ENCODE assay signal across 8 cellular contexts in the genomic region with DNA sequence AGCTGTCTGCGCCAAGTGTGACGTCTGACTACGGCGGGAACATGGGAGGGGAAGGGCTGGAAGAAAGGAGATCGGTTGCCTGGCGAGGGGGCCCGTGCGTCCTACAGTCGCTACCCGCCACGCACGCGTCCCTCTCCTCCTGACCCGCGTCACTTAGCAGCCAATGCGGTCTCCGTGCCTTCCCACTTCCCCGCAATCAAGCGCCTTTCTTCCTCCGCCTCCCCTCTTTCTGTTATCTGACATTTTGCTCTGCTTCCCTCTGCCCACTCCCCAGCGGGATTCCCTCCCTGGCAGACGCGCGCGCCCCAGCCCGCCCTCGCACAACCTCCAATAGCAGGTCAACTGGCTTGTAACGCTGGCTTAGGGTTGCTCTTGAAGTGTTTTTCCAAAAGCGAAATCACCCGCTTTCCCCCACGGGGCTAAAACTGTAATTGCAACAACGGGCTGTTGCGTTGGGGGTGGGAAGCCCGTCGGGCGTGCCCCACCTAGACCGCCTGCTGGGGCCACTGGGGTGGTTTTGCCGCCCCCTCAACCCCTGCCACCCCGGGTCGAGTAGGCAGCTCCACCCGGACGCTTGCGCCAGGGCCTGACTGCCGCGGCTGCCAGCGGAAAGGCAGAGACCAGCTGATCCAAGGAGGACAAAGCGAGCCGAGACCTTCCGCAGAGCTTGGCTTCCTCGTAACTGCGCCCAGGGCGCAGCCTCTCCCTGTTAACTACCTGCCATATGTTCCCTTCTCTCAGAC. TPM values are rescaled to one million over a fixed set of nuclear protein-coding genes. Genes with fewer than 3 reads are reported as not detected.
A peak's percentile ranks its signal among the peaks of the same experiment; 100 is the strongest.
DNase-seq lines count a peak whose midpoint lies in the region; FAIRE-seq and TF ChIP-seq lines count a peak whose summit lies in the region.

No MANE protein-coding gene starts in this region.

- H3K4me3 ChIP-seq in H7 (ENCODE audit: insufficient read depth, low read depth, low read length), result peak overlapping the region; percentile 74
- peak overlapping the region; percentile 90 for H3K4me3 ChIP-seq in Loucy (ENCODE audit: low read length, poor library complexity, severe bottlenecking)
- H3K4me3 ChIP-seq in SJSA1, result peak overlapping the region; percentile 55
- peak overlapping the region; percentile 44 to 84 (median 79) for H3K4me3 ChIP-seq in keratinocyte (ENCODE audit: control insufficient read depth in 2 of 3, extremely low read depth in 1 of 3, insufficient read depth in 2 of 3, low read depth in 1 of 3, low read length in 3 of 3)
- peak overlapping the region; percentile 54 to 90 (median 74) for H3K4me3 ChIP-seq in spleen

- peak overlapping the region; percentile 88 for H2AFZ ChIP-seq in Loucy (ENCODE audit: low read length)
- H2AFZ ChIP-seq in keratinocyte (ENCODE audit: control insufficient read depth, low read length), result peak overlapping the region; percentile 96

- H3K4me2 ChIP-seq in Loucy (ENCODE audit: low read depth, low read length, poor library complexity, severe bottlenecking) (peak overlapping the region; percentile 78), keratinocyte (ENCODE audit: control insufficient read depth, extremely low read depth, insufficient read depth, low read depth, low read length) (peak overlapping the region; percentile 86)

- H3K36me3 ChIP-seq in H7 (replicated peaks; ENCODE audit: control insufficient read depth, insufficient read depth, low read length) (no peaks in the 10 kb centered on the region), Loucy (ENCODE audit: insufficient read depth, low read length) (no peaks in the 10 kb centered on the region), SJSA1 (no peaks in the 10 kb centered on the region), keratinocyte (ENCODE audit: control insufficient read depth in 2 of 2, extremely low read depth in 1 of 2, insufficient read depth in 2 of 2, low read length in 2 of 2) (no peaks in the 10 kb centered on the region), spleen (no peaks in the 10 kb centered on the region)

- no peaks in the 10 kb centered on the region for H3F3A ChIP-seq in Loucy (ENCODE audit: low read depth)

- H3K9me1 ChIP-seq in keratinocyte (ENCODE audit: control insufficient read depth, extremely low read depth, insufficient read depth, low read length), result no peaks in the 10 kb centered on the region

- H3K27me3 Mint-ChIP-seq in activated CD4-positive, alpha-beta T cell treated with anti-CD3 and anti-CD28 coated beads, Interleukin-2, amount 10 ng/mL, durations not matched to agents 24 days and 14 days, result peaks cover 45% of the 10 kb centered on the region

- peak overlapping the region; percentile 80 for H3K27ac Mint-ChIP-seq in activated CD4-positive, alpha-beta T cell treated with anti-CD3 and anti-CD28 coated beads, Interleukin-2, amount 10 ng/mL, durations not matched to agents 24 days and 14 days

- H3K79me2 ChIP-seq in Loucy (ENCODE audit: insufficient read depth, low read length) (peaks cover 21% of the 10 kb centered on the region), keratinocyte (ENCODE audit: control insufficient read depth, insufficient read depth, low read length) (no peaks in the 10 kb centered on the region)

- H4K20me1 ChIP-seq in Loucy (ENCODE audit: insufficient read depth, low read length, poor library complexity, severe bottlenecking), result no peaks in the 10 kb centered on the region
- H4K20me1 ChIP-seq in keratinocyte (ENCODE audit: control insufficient read depth, extremely low read depth, insufficient read depth, low read length), result no peaks in the 10 kb centered on the region

- intact Hi-C loops in activated CD4-positive, alpha-beta T cell treated with anti-CD3 and anti-CD28 coated beads, Interleukin-2, amount 10 ng/mL, durations not matched to agents 24 days and 14 days (cut with micrococcal nuclease), result loop anchor here (1.0 to 5.0 kb wide), 5 partner anchors 9 to 1295 kb away; partner anchors contain the start of gene E2F3
- intact Hi-C loops in spleen (cut with DNase I; ENCODE audit: low total_unique reads), result loop anchor here (5.0 kb wide), 1 partner anchor 1025 kb away; no protein-coding TSS in a partner anchor

- H3K27ac ChIP-seq in SJSA1 (peak overlapping the region; percentile 64), keratinocyte (ENCODE audit: control insufficient read depth, insufficient read depth, low read length) (peak overlapping the region; percentile 84), spleen (peak overlapping the region in 6 of 8 donors; percentile 62 to 71 (median 68))

- H3K9ac ChIP-seq in Loucy (ENCODE audit: low read depth, low read length, poor library complexity, severe bottlenecking) (peak overlapping the region; percentile 93), keratinocyte (ENCODE audit: control insufficient read depth, extremely low read depth, insufficient read depth, low read length) (peak overlapping the region; percentile 84)

- H3K9me3 ChIP-seq in Loucy (ENCODE audit: insufficient read depth, low read depth, low read length), result no peaks in the 10 kb centered on the region
- no peaks in the 10 kb centered on the region for H3K9me3 ChIP-seq in SJSA1 (replicated peaks)
- no peaks in the 10 kb centered on the region for H3K9me3 ChIP-seq in keratinocyte (ENCODE audit: control insufficient read depth, low read depth, low read length)
- peaks cover 0 to 8% (median 4%) of the 10 kb centered on the region in 8 donors for H3K9me3 ChIP-seq in spleen

- H3K4me1 ChIP-seq in Loucy (ENCODE audit: insufficient read depth, low read length, poor library complexity, severe bottlenecking) (peaks cover 12% of the 10 kb centered on the region), SJSA1 (replicated peaks) (peaks cover 5% of the 10 kb centered on the region), keratinocyte (ENCODE audit: control insufficient read depth, extremely low read depth, insufficient read depth, low read length) (peaks cover 11% of the 10 kb centered on the region), spleen (peaks cover 6 to 35% (median 26%) of the 10 kb centered on the region in 6 donors)

- H3K4me3 Mint-ChIP-seq in activated CD4-positive, alpha-beta T cell treated with anti-CD3 and anti-CD28 coated beads, Interleukin-2, amount 10 ng/mL, durations not matched to agents 24 days and 14 days, result peak overlapping the region; percentile 95

- H3K9me2 ChIP-seq in Loucy (replicated peaks; ENCODE audit: low read depth, low read length), result no peaks in the 10 kb centered on the region

- H3K27me3 ChIP-seq in H7 (ENCODE audit: control insufficient read depth, insufficient read depth, low read length) (peaks cover 10% of the 10 kb centered on the region), Loucy (ENCODE audit: insufficient read depth, low read length, poor library complexity, severe bottlenecking) (no peaks in the 10 kb centered on the region), SJSA1 (replicated peaks) (no peaks in the 10 kb centered on the region), keratinocyte (ENCODE audit: control insufficient read depth, extremely low read depth, insufficient read depth, low read length) (no peaks in the 10 kb centered on the region), spleen (replicated peaks in 1 of 7) (peaks cover 0 to 32% (median 10%) of the 10 kb centered on the region in 7 donors)

- H3K36me3 Mint-ChIP-seq in activated CD4-positive, alpha-beta T cell treated with anti-CD3 and anti-CD28 coated beads, Interleukin-2, amount 10 ng/mL, durations not matched to agents 24 days and 14 days (ENCODE audit: low read depth), result no peaks in the 10 kb centered on the region

- no peak for TF ChIP-seq POLR2A in spleen (IDR thresholded peaks at IDR 0.05)

- FAIRE-seq in keratinocyte (lab: Jason Lieb, UNC), result no peak

- dilution Hi-C loops in keratinocyte (cut with MboI; ENCODE audit: extremely low pct_ligation_motif_present, low sequenced_read_pairs), result no loop called here

- DNase-seq in activated CD4-positive, alpha-beta T cell treated with anti-CD3 and anti-CD28 coated beads, Interleukin-2, amount 10 ng/mL, durations not matched to agents 24 days and 14 days, result peak; percentile 77
- no peak for DNase-seq in activated CD4-positive, alpha-beta T cell treated with anti-CD3 and anti-CD28 coated beads for 4 hours
- DNase-seq in H7 (peak; percentile 82), SJSA1 (ENCODE audit: low read depth in 1 of 2, low spot score in 2 of 2) (peak; percentile 63 to 76), keratinocyte (ENCODE audit: low read depth, low spot score) (no peak), spleen (peak; percentile 85)
- peak; percentile 4 for DNase-seq in central memory CD4-positive, alpha-beta T cell

- peaks cover 3% of the 10 kb centered on the region for H3K9me3 Mint-ChIP-seq in activated CD4-positive, alpha-beta T cell treated with anti-CD3 and anti-CD28 coated beads, Interleukin-2, amount 10 ng/mL, durations not matched to agents 24 days and 14 days

- TF ChIP-seq CTCF in Loucy (conservative IDR thresholded peaks at IDR 0.05; ENCODE audit: low read length) (peak; percentile 26), keratinocyte (optimal IDR thresholded peaks at IDR 0.05 in 1 of 3, IDR thresholded peaks at IDR 0.05 in 1 of 3, conservative IDR thresholded peaks at IDR 0.05 in 1 of 3; ENCODE audit: extremely low read depth in 1 of 3, insufficient read depth in 2 of 3, low read length in 3 of 3) (peak in 1 of 3 experiments; percentile 22), spleen (IDR thresholded peaks at IDR 0.05 in 8 of 11, conservative IDR thresholded peaks at IDR 0.05 in 3 of 11) (peak in 1 of 11 experiments; percentile 19)

- 0 to 1% (median 0%) methylated on average over 40 to 52 of the region's 52 CpGs for WGBS in spleen, 5 donors

- H3K4me1 Mint-ChIP-seq in activated CD4-positive, alpha-beta T cell treated with anti-CD3 and anti-CD28 coated beads, Interleukin-2, amount 10 ng/mL, durations not matched to agents 24 days and 14 days, result peaks cover 11% of the 10 kb centered on the region

RNA-seq across cellular contexts. Expression of gene SOX4, which starts 6.2 kb away (rescaled TPM):
- total RNA-seq in activated CD4-positive, alpha-beta T cell treated with anti-CD3 and anti-CD28 coated beads, Interleukin-2, amount 10 ng/mL, durations not matched to agents 24 days and 14 days, result 0.79 and 0.95 TPM in 2 replicates
- 121 and 151 TPM in 2 replicates for total RNA-seq in H7 (2014; rRNA removed; shearing (Covaris generic))
- total RNA-seq in SJSA1 (2014; rRNA removed; shearing (Covaris generic)), result 32.3 and 34.1 TPM in 2 replicates
- polyA plus RNA-seq in keratinocyte, result 12.8 to 16.3 TPM (median 14.6 TPM) in 3 replicates
- polyA plus RNA-seq in keratinocyte (2011; ENCODE audit: low read depth), result 9.5 TPM
- 7.5 and 9.3 TPM in 2 replicates for polyA plus RNA-seq in keratinocyte (2011; cell fraction: cytosol; rRNA removed)
- 27.7 and 29.9 TPM in 2 replicates for polyA plus RNA-seq in keratinocyte (2011; cell fraction: nucleus; rRNA removed)
- 19.0 and 25.6 TPM in 2 replicates for polyA plus RNA-seq in keratinocyte (2012; ENCODE audit: low replicate concordance)
- polyA minus RNA-seq in keratinocyte, result 9.4 to 13.8 TPM (median 10.9 TPM) in 3 replicates
- polyA minus RNA-seq in keratinocyte (2011; cell fraction: cytosol; rRNA and poly(A)+ RNA removed), result 19.6 TPM
- 30.8 and 36.2 TPM in 2 replicates for polyA minus RNA-seq in keratinocyte (2011; cell fraction: nucleus; rRNA and poly(A)+ RNA removed)
- total RNA-seq in spleen, result 10 to 100 TPM in 1 of 7 donors, 1 to 10 TPM in 6; 4.9 to 11.1 (median 8.7) TPM
- 1 to 10 TPM; 5.1 to 6.2 (median 5.7) TPM for polyA plus RNA-seq in spleen

Comparison
In these comparisons a context has a peak if more than half of its experiments do, and no peak if none do; other contexts are left out.
1. DNase-seq: peak in activated CD4-positive, alpha-beta T cell treated with anti-CD3 and anti-CD28 coated beads, Interleukin-2, amount 10 ng/mL, durations not matched to agents 24 days and 14 days (single experiment), H7 (single experiment), SJSA1 (2 of 2), central memory CD4-positive, alpha-beta T cell (single experiment) and spleen (single experiment); none in activated CD4-positive, alpha-beta T cell treated with anti-CD3 and anti-CD28 coated beads for 4 hours (0 of 2) and keratinocyte (single experiment).
2. Peak in every context shown above with its lines, with median percentiles within 50 percentile points of each other: H3K4me3 ChIP-seq and H3K27ac ChIP-seq.